In the genomic region with DNA sequence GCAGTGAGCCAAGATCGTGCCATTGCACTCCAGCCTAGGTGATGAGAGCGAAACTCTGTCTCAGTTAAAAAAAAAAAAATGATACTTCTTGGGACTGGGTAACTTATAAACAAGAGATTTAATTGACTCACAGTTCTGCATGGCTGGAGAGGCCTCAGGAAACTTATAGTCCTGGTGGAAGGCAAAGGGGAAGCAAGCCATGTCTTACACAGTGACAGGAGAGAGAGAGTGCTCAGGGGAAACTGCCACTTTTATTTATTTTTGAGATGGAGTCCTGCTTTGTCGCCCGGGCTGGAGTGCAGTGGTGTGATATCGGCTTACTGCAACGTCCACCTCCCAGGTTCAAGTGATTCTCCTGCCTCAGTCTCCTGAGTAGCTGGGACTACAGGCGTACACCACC, we compare ENCODE assay signal across 20 cellular contexts. TPM values are rescaled to one million over a fixed set of nuclear protein-coding genes. Genes with fewer than 3 reads are reported as not detected.
DNase-seq lines count a peak whose midpoint lies in the region; ATAC-seq and TF ChIP-seq lines count a peak whose summit lies in the region.
"Had no signal": no experiment of that assay in that cellular context is flagged by ENCODE, and none has a peak within 500 bp of the region (broad histone marks: within the 10 kb centered on the region; RNA-seq: fewer than 3 reads in every experiment).

No MANE protein-coding gene starts in this region.

- peak overlapping the region; percentile 53 for H3K27ac ChIP-seq in RWPE2 (ENCODE audit: poor library complexity, severe bottlenecking)
- H3K27ac ChIP-seq: brain microvascular endothelial cell, epithelial cell of prostate, gastroesophageal sphincter, prostate gland, thyroid gland had no signal

- H3K4me3 ChIP-seq in RWPE2 (ENCODE audit: severe bottlenecking) (no peak overlapping the region), foreskin fibroblast (ENCODE audit: low read depth in 1 of 2, low read length in 2 of 2) (no peak overlapping the region)
- H3K4me3 ChIP-seq: gastroesophageal sphincter, prostate gland, thyroid gland had no signal

- no peaks in the 10 kb centered on the region for H3K27me3 ChIP-seq in RWPE2 (ENCODE audit: insufficient read depth, poor library complexity, severe bottlenecking)
- H3K27me3 ChIP-seq: brain microvascular endothelial cell, thyroid gland had no signal

- DNase-seq in stimulated activated naive CD8-positive, alpha-beta T cell treated with anti-CD3 and anti-CD28 coated beads, Interleukin-15, Interleukin-2, amounts not matched to agents 100 U/mL and 50 U/mL, for 24 hours = no peak
- DNase-seq in RWPE2 (ENCODE audit: low spot score) (no peak), type B pancreatic cell (ENCODE audit: extremely low spot score, unreplicated experiment) (no peak), NCI-H1048 (lab: John Stamatoyannopoulos, UW) (no peak), foreskin fibroblast (no peak), pons (ENCODE audit: low spot score) (no peak)
- DNase-seq in effector memory CD8-positive, alpha-beta T cell = no peak
- DNase-seq: activated naive CD4-positive, alpha-beta T cell treated with anti-CD3 and anti-CD28 coated beads for 36 hours; AML-193; brain microvascular endothelial cell; left ventricle myocardium superior; NCI-H1105 treated with DMSO at 0.1 percent for 48 hours; NCI-H748 treated with DMSO at 0.1 percent for 48 hours; small intestine; stimulated activated CD4-positive, alpha-beta T cell treated with anti-CD3 and anti-CD28 coated beads, Interleukin-4, amount 100 ng/mL, for 24 hours; thyroid gland had no signal

- H3K4me3 Mint-ChIP-seq in stimulated activated naive CD8-positive, alpha-beta T cell treated with anti-CD3 and anti-CD28 coated beads, Interleukin-15, Interleukin-2, amounts not matched to agents 100 ng/mL and 50 ng/mL, for 24 hours = peak overlapping the region; percentile 84
- H3K4me3 Mint-ChIP-seq in effector memory CD8-positive, alpha-beta T cell = peak overlapping the region; percentile 20 to 89
- peak overlapping the region; percentile 94 for H3K4me3 Mint-ChIP-seq in type B pancreatic cell

- H3K9me3 ChIP-seq in RWPE2 (ENCODE audit: severe bottlenecking) = no peaks in the 10 kb centered on the region
- H3K9me3 ChIP-seq: gastroesophageal sphincter, prostate gland, thyroid gland had no signal

- H3K36me3 ChIP-seq in RWPE2 (ENCODE audit: low read depth) = peaks cover 56% of the 10 kb centered on the region
- H3K36me3 ChIP-seq: prostate gland had no signal

- no peak for ATAC-seq in stimulated activated naive CD8-positive, alpha-beta T cell treated with anti-CD3 and anti-CD28 coated beads, Interleukin-15, Interleukin-2, amounts not matched to agents 100 U/mL and 50 U/mL, for 24 hours
- ATAC-seq in RWPE2 (ENCODE audit: low read depth) = no peak
- ATAC-seq in effector memory CD8-positive, alpha-beta T cell (replicated peaks) = no peak
- ATAC-seq: gastroesophageal sphincter had no signal

- H3K36me3 Mint-ChIP-seq in stimulated activated naive CD8-positive, alpha-beta T cell treated with anti-CD3 and anti-CD28 coated beads, Interleukin-15, Interleukin-2, amounts not matched to agents 100 ng/mL and 50 ng/mL, for 24 hours (ENCODE audit: low read depth) = peaks cover 26% of the 10 kb centered on the region
- peaks cover 16% of the 10 kb centered on the region for H3K36me3 Mint-ChIP-seq in effector memory CD8-positive, alpha-beta T cell (ENCODE audit: insufficient read depth)
- peaks cover 8% of the 10 kb centered on the region for H3K36me3 Mint-ChIP-seq in type B pancreatic cell

- H3K4me1 Mint-ChIP-seq in stimulated activated naive CD8-positive, alpha-beta T cell treated with anti-CD3 and anti-CD28 coated beads, Interleukin-15, Interleukin-2, amounts not matched to agents 100 ng/mL and 50 ng/mL, for 24 hours (ENCODE audit: low read depth) = peaks cover 26% of the 10 kb centered on the region
- peaks cover 18 to 20% of the 10 kb centered on the region in 2 donors for H3K4me1 Mint-ChIP-seq in effector memory CD8-positive, alpha-beta T cell (ENCODE audit: low read depth in 2 of 2)
- H3K4me1 Mint-ChIP-seq in type B pancreatic cell (ENCODE audit: unreplicated experiment) = peaks cover 27% of the 10 kb centered on the region

- H3K27me3 Mint-ChIP-seq in stimulated activated naive CD8-positive, alpha-beta T cell treated with anti-CD3 and anti-CD28 coated beads, Interleukin-15, Interleukin-2, amounts not matched to agents 100 ng/mL and 50 ng/mL, for 24 hours = no peaks in the 10 kb centered on the region
- no peaks in the 10 kb centered on the region for H3K27me3 Mint-ChIP-seq in effector memory CD8-positive, alpha-beta T cell
- no peaks in the 10 kb centered on the region for H3K27me3 Mint-ChIP-seq in type B pancreatic cell

- H3K4me1 ChIP-seq in RWPE2 (ENCODE audit: insufficient read depth, poor library complexity, severe bottlenecking) = no peaks in the 10 kb centered on the region

- no peak for TF ChIP-seq CTCF in RWPE2 (IDR thresholded peaks at IDR 0.05; ENCODE audit: poor library complexity, severe bottlenecking)
- TF ChIP-seq CTCF in type B pancreatic cell (conservative IDR thresholded peaks at IDR 0.05) = no peak
- no peak for TF ChIP-seq CTCF in foreskin fibroblast (IDR thresholded peaks at IDR 0.05; ENCODE audit: low read depth, low read length)

- no peak overlapping the region for H3K27ac Mint-ChIP-seq in stimulated activated naive CD8-positive, alpha-beta T cell treated with anti-CD3 and anti-CD28 coated beads, Interleukin-15, Interleukin-2, amounts not matched to agents 100 ng/mL and 50 ng/mL, for 24 hours
- no peak overlapping the region for H3K27ac Mint-ChIP-seq in effector memory CD8-positive, alpha-beta T cell
- no peak overlapping the region for H3K27ac Mint-ChIP-seq in type B pancreatic cell
- H3K27ac Mint-ChIP-seq: activated naive CD4-positive, alpha-beta T cell treated with anti-CD3 and anti-CD28 coated beads for 36 hours had no signal

- H3K9me3 Mint-ChIP-seq in stimulated activated naive CD8-positive, alpha-beta T cell treated with anti-CD3 and anti-CD28 coated beads, Interleukin-15, Interleukin-2, amounts not matched to agents 100 ng/mL and 50 ng/mL, for 24 hours = no peaks in the 10 kb centered on the region
- H3K9me3 Mint-ChIP-seq in effector memory CD8-positive, alpha-beta T cell = no peaks in the 10 kb centered on the region
- no peaks in the 10 kb centered on the region for H3K9me3 Mint-ChIP-seq in type B pancreatic cell
- H3K9me3 Mint-ChIP-seq: activated naive CD4-positive, alpha-beta T cell treated with anti-CD3 and anti-CD28 coated beads for 36 hours had no signal

RNA-seq across cellular contexts. Expression of a gene that starts 8.2 kb away (rescaled TPM):
- 56.3 and 56.5 TPM in 2 replicates for total RNA-seq in type B pancreatic cell (ENCODE audit: low replicate concordance)

RNA-seq across cellular contexts. Expression of a gene that starts 15.5 kb away (rescaled TPM):
- 41.1 and 49.2 TPM in 2 replicates for total RNA-seq in type B pancreatic cell (ENCODE audit: low replicate concordance)

RNA-seq across cellular contexts. Expression of a gene that starts 17.7 kb away (rescaled TPM):
- 0.21 and 0.87 TPM in 2 replicates for total RNA-seq in type B pancreatic cell (ENCODE audit: low replicate concordance)
- total RNA-seq: left ventricle myocardium superior had no signal

RNA-seq across cellular contexts. Expression of a gene that starts 20.5 kb away (rescaled TPM):
- 20.7 and 24.5 TPM in 2 replicates for total RNA-seq in type B pancreatic cell (ENCODE audit: low replicate concordance)
